In genomic region chr1:201954263-201955008, GRCh38 we compare ENCODE assay signal across 8 cellular contexts. TPM values are rescaled to one million over a fixed set of nuclear protein-coding genes. Genes with fewer than 3 reads are reported as not detected.
DNase-seq lines count a peak whose midpoint lies in the region; ATAC-seq lines count a peak whose summit lies in the region.

No MANE protein-coding gene starts in this region.

- H3K27me3 ChIP-seq in Karpas-422 (ENCODE audit: low read length) (no peaks in the 10 kb centered on the region), subcutaneous abdominal adipose tissue (ENCODE audit: control insufficient read depth in 5 of 5, insufficient read depth in 4 of 5, low read length in 5 of 5) (no peaks in the 10 kb centered on the region)

- H3K27ac Mint-ChIP-seq in activated naive CD8-positive, alpha-beta T cell treated with anti-CD3 and anti-CD28 coated beads for 36 hours: peak overlapping the region; percentile 97

- no peaks in the 10 kb centered on the region for H3K27me3 Mint-ChIP-seq in activated naive CD8-positive, alpha-beta T cell treated with anti-CD3 and anti-CD28 coated beads for 36 hours

- no peak for DNase-seq in Karpas-422
- DNase-seq in activated naive CD8-positive, alpha-beta T cell treated with anti-CD3 and anti-CD28 coated beads for 36 hours: no peak
- no peak for DNase-seq in left colon
- no peak for DNase-seq in NAMALWA (ENCODE audit: low spot score)
- no peak for DNase-seq in NCI-H1092 treated with DMSO at 0.1 percent for 48 hours (lab: John Stamatoyannopoulos, UW)
- DNase-seq in H4 (ENCODE audit: low spot score): no peak

- H3K4me3 ChIP-seq in Karpas-422 (ENCODE audit: low read length) (peak overlapping the region; percentile 76), subcutaneous abdominal adipose tissue (ENCODE audit: low read depth in 1 of 5, low read length in 5 of 5) (peak overlapping the region; percentile 82 to 100 (median 99))

- H3K4me1 Mint-ChIP-seq in activated naive CD8-positive, alpha-beta T cell treated with anti-CD3 and anti-CD28 coated beads for 36 hours: peaks cover 17% of the 10 kb centered on the region

- no peaks in the 10 kb centered on the region for H3K9me2 ChIP-seq in Karpas-422 (replicated peaks; ENCODE audit: insufficient read depth, low read length)

- peak; percentile 3 for ATAC-seq in left colon
- no peak for ATAC-seq in GM19452 (IDR thresholded peaks at IDR 0.05; ENCODE audit: unreplicated experiment)

- peak overlapping the region; percentile 99 for H3K4me3 Mint-ChIP-seq in activated naive CD8-positive, alpha-beta T cell treated with anti-CD3 and anti-CD28 coated beads for 36 hours

- H3K4me1 ChIP-seq in Karpas-422 (ENCODE audit: low read length) (peaks cover 19% of the 10 kb centered on the region), subcutaneous abdominal adipose tissue (ENCODE audit: control insufficient read depth in 5 of 5, insufficient read depth in 5 of 5, low read length in 5 of 5) (peaks cover 0 to 23% (median 15%) of the 10 kb centered on the region in 5 donors)

- H3K36me3 Mint-ChIP-seq in activated naive CD8-positive, alpha-beta T cell treated with anti-CD3 and anti-CD28 coated beads for 36 hours: peaks cover 23% of the 10 kb centered on the region

- 0 out of 2 replicates have a peak overlapping the region, but pooled peaks have one; percentile 49 for H2AFZ ChIP-seq in Karpas-422 (ENCODE audit: low read length)

- H3K36me3 ChIP-seq in Karpas-422 (ENCODE audit: insufficient read depth, low read length) (peaks cover 17% of the 10 kb centered on the region), subcutaneous abdominal adipose tissue (ENCODE audit: control insufficient read depth in 5 of 5, insufficient read depth in 5 of 5, low read length in 5 of 5) (peaks cover 0 to 17% (median 12%) of the 10 kb centered on the region in 5 donors)

- intact Hi-C loops in left colon (cut with DNase I, micrococcal nuclease): loop anchor here in 1 of 2 donors (5.0 kb wide), 1 partner anchor 67 kb away; the partner anchor contains the start of gene SHISA4

- H3K9ac ChIP-seq in Karpas-422 (ENCODE audit: low read length) (peak overlapping the region; percentile 85), subcutaneous abdominal adipose tissue (ENCODE audit: low read length in 5 of 5) (peak overlapping the region in 3 of 5 donors; percentile 83 to 91 (median 86))

- peak overlapping the region; percentile 97 for H3K4me2 ChIP-seq in Karpas-422 (ENCODE audit: low read depth, low read length, poor library complexity, severe bottlenecking)

- peaks cover 36% of the 10 kb centered on the region for H3K79me2 ChIP-seq in Karpas-422 (ENCODE audit: low read length)

- H3K9me3 ChIP-seq in Karpas-422 (ENCODE audit: low read length): no peaks in the 10 kb centered on the region
- H3K9me3 ChIP-seq in subcutaneous abdominal adipose tissue (ENCODE audit: control insufficient read depth in 5 of 5, low read length in 5 of 5): no peaks in the 10 kb centered on the region

- H4K20me1 ChIP-seq in Karpas-422 (ENCODE audit: insufficient read depth, low read depth, low read length): peaks cover 7% of the 10 kb centered on the region; the same call in 1 of the 2 replicates

- no peaks in the 10 kb centered on the region for H3K9me3 Mint-ChIP-seq in activated naive CD8-positive, alpha-beta T cell treated with anti-CD3 and anti-CD28 coated beads for 36 hours

- no peak overlapping the region for H3K27ac ChIP-seq in Karpas-422 (ENCODE audit: low read length)
- peak overlapping the region; percentile 84 for H3K27ac ChIP-seq in subcutaneous abdominal adipose tissue (ENCODE audit: low read depth, low read length)

RNA-seq across cellular contexts. Expression of gene TIMM17A, which starts 0.9 kb away (rescaled TPM):
- total RNA-seq in Karpas-422 (2014; rRNA removed; shearing (Covaris generic); ENCODE audit: low replicate concordance): 35.6 and 39.8 TPM in 2 replicates
- total RNA-seq in activated naive CD8-positive, alpha-beta T cell treated with anti-CD3 and anti-CD28 coated beads for 36 hours: 100 to 1,000 TPM; 116 to 120 TPM
- total RNA-seq in left colon: 10 to 100 TPM; 53.1 to 60.1 TPM
- 132 and 143 TPM in 2 replicates for total RNA-seq in H4 (2014; rRNA removed; shearing (Covaris generic))

RNA-seq across cellular contexts. Expression of gene LMOD1, which starts 8.1 kb away (rescaled TPM):
- total RNA-seq in Karpas-422 (2014; rRNA removed; shearing (Covaris generic); ENCODE audit: low replicate concordance): not detected in 2 replicates
- not detected for total RNA-seq in activated naive CD8-positive, alpha-beta T cell treated with anti-CD3 and anti-CD28 coated beads for 36 hours
- 10 to 100 TPM in 1 of 2 donors, 1 to 10 TPM in 1; 9.4 to 58.4 TPM for total RNA-seq in left colon
- total RNA-seq in H4 (2014; rRNA removed; shearing (Covaris generic)): 0.10 TPM in 1 of 2 replicates, not detected in the other

RNA-seq across cellular contexts. Expression of gene RNPEP, which starts 28.0 kb away (rescaled TPM):
- total RNA-seq in Karpas-422 (2014; rRNA removed; shearing (Covaris generic); ENCODE audit: low replicate concordance): 49.2 and 50.3 TPM in 2 replicates
- total RNA-seq in activated naive CD8-positive, alpha-beta T cell treated with anti-CD3 and anti-CD28 coated beads for 36 hours: 10 to 100 TPM; 33.1 to 34.0 TPM
- total RNA-seq in left colon: 100 to 1,000 TPM; 124 to 139 TPM
- total RNA-seq in H4 (2014; rRNA removed; shearing (Covaris generic)): 86.4 and 89.6 TPM in 2 replicates

RNA-seq across cellular contexts. Expression of gene ELF3, which starts 56.0 kb away (rescaled TPM):
- total RNA-seq in Karpas-422 (2014; rRNA removed; shearing (Covaris generic); ENCODE audit: low replicate concordance): 0.19 and 0.76 TPM in 2 replicates
- total RNA-seq in activated naive CD8-positive, alpha-beta T cell treated with anti-CD3 and anti-CD28 coated beads for 36 hours: under 1 TPM in 1 of 2 experiments, not detected in 1; 0.30 TPM
- total RNA-seq in left colon: 1,000 to 10,000 TPM; 1,089 to 1,608 TPM
- total RNA-seq in H4 (2014; rRNA removed; shearing (Covaris generic)): 1.9 and 4.5 TPM in 2 replicates
